In genomic region chr22:35582861-35583670, GRCh38 we compare ENCODE assay signal across 8 cellular contexts. TPM values are rescaled to one million over a fixed set of nuclear protein-coding genes. Genes with fewer than 3 reads are reported as not detected.
DNase-seq lines count a peak whose midpoint lies in the region; ATAC-seq and TF ChIP-seq lines count a peak whose summit lies in the region.

No MANE protein-coding gene starts in this region.

- no peak for ATAC-seq in GM21447 (IDR thresholded peaks at IDR 0.05; ENCODE audit: unreplicated experiment)

- H3K9me3 Mint-ChIP-seq in H9: no peaks in the 10 kb centered on the region

- no peak overlapping the region for H3K23ac ChIP-seq in H9 (ENCODE audit: insufficient read length, low read depth, low read length)

- no peak overlapping the region; a peak in 2 of 5 replicates for H3K4me3 Mint-ChIP-seq in H9

- H3K27ac ChIP-seq in H9 (ENCODE audit: insufficient read length, low read depth, low read length): no peak overlapping the region

- no peak overlapping the region for H2BK12ac ChIP-seq in H9 (ENCODE audit: insufficient read length, low read depth, low read length)

- no peak overlapping the region for H2AFZ ChIP-seq in H9 (ENCODE audit: low read length)

- DNase-seq in AML-193 (lab: John Stamatoyannopoulos, UW) (peak; percentile 37 to 42), H9 (peak; percentile 73), NCI-H82 treated with DMSO at 0.1 percent for 48 hours (lab: John Stamatoyannopoulos, UW; ENCODE audit: unreplicated experiment) (peak; percentile 19), epidermal melanocyte (ENCODE audit: insufficient read length, low spot score) (peak; percentile 92), middle frontal gyrus (ENCODE audit: extremely low spot score, low spot score) (peak; percentile 29)
- peak in 2 of 3 experiments; percentile 27 to 36 for DNase-seq in activated CD8-positive, alpha-beta memory T cell treated with anti-CD3 and anti-CD28 coated beads for 48 hours (ENCODE audit: low read depth in 2 of 3, low spot score in 2 of 3)
- peak; percentile 3 for DNase-seq in stimulated activated CD8-positive, alpha-beta memory T cell treated with anti-CD3 and anti-CD28 coated beads, Interleukin-7, amount 100 ng/mL, for 24 hours (ENCODE audit: low read depth)

- H3T11ph ChIP-seq in H9 (ENCODE audit: low read length): no peak overlapping the region

- H3K27me3 ChIP-seq in H9 (ENCODE audit: insufficient read depth, low read length): no peaks in the 10 kb centered on the region

- H4K5ac ChIP-seq in H9 (ENCODE audit: insufficient read length, low read depth, low read length): no peak overlapping the region

- no peak overlapping the region for H4K8ac ChIP-seq in H9 (replicated peaks; ENCODE audit: insufficient read length, low read depth, low read length)

- H2BK120ac ChIP-seq in H9 (ENCODE audit: low read depth, low read length, poor library complexity, severe bottlenecking): no peak overlapping the region

- no peak overlapping the region for H2BK20ac ChIP-seq in H9 (ENCODE audit: low read depth, low read length, poor library complexity, severe bottlenecking)

- no peak overlapping the region for H3K18ac ChIP-seq in H9 (ENCODE audit: insufficient read length, low read depth, low read length)

- no peak overlapping the region for H2AK5ac ChIP-seq in H9 (ENCODE audit: insufficient read length, low read length)

- no peaks in the 10 kb centered on the region for H3K9me3 ChIP-seq in H9 (ENCODE audit: control insufficient read depth, low read depth, low read length)

- H3K4me1 ChIP-seq in H9 (ENCODE audit: insufficient read depth, low read length): no peaks in the 10 kb centered on the region

- H4K20me1 ChIP-seq in H9 (ENCODE audit: control insufficient read depth, insufficient read depth, insufficient read length): no peaks in the 10 kb centered on the region

- no peak overlapping the region for H3K27ac Mint-ChIP-seq in H9

- no peaks in the 10 kb centered on the region for H3K79me1 ChIP-seq in H9 (ENCODE audit: insufficient read depth, low read depth, low read length, poor library complexity, severe bottlenecking)

- no peak overlapping the region for H2BK15ac ChIP-seq in H9 (ENCODE audit: low read depth, low read length)

- H3K23me2 ChIP-seq in H9 (ENCODE audit: insufficient read length, low read depth, low read length, poor library complexity, severe bottlenecking): no peaks in the 10 kb centered on the region

- H3K4ac ChIP-seq in H9 (ENCODE audit: low read depth, low read length): no peak overlapping the region

- H3K56ac ChIP-seq in H9 (ENCODE audit: insufficient read length, low read depth, low read length): no peak overlapping the region

- H3K4me1 Mint-ChIP-seq in H9: peaks cover 6 to 7% of the 10 kb centered on the region in 2 experiments

- H3K14ac ChIP-seq in H9 (ENCODE audit: insufficient read depth, low read length): no peak overlapping the region

- no peak overlapping the region for H4K91ac ChIP-seq in H9 (ENCODE audit: insufficient read length, low read depth, low read length)

- H3K36me3 Mint-ChIP-seq in H9 (ENCODE audit: insufficient read depth in 1 of 3, low read depth in 3 of 3): no peaks in the 10 kb centered on the region

- TF ChIP-seq CTCF in H9 (conservative IDR thresholded peaks at IDR 0.05): peak; percentile 99

- H2BK5ac ChIP-seq in H9 (ENCODE audit: insufficient read length, low read length): no peak overlapping the region

- WGBS in H9 (ENCODE audit: extremely low coverage, insufficient read length, low lambda C conversion rate): no CpG with 5 or more reads among the region's 13 CpGs

- H3K4me2 ChIP-seq in H9 (ENCODE audit: insufficient read depth, insufficient read length, low read length): no peak overlapping the region

- H3K27me3 Mint-ChIP-seq in H9 (ENCODE audit: low read depth): peaks cover 5% of the 10 kb centered on the region

- H3K9ac ChIP-seq in H9 (ENCODE audit: extremely low read depth, insufficient read length, low read length): no peak overlapping the region

- H3K79me2 ChIP-seq in H9 (ENCODE audit: insufficient read depth, low read length): no peaks in the 10 kb centered on the region

RNA-seq across cellular contexts. Expression of gene MB, which starts 34.1 kb away (rescaled TPM):
- total RNA-seq in H9 (2021): 0.29 and 0.55 TPM in 2 replicates

RNA-seq across cellular contexts. Expression of gene RASD2, which starts 42.4 kb away (rescaled TPM):
- total RNA-seq in H9 (2021): 0.42 and 0.53 TPM in 2 replicates

Comparison
In these comparisons a context has a peak if more than half of its experiments do, and no peak if none do; other contexts are left out.
1. DNase-seq: peak in every context shown above with its lines; median percentile 92 in epidermal melanocyte; 73 in H9; 40 in AML-193; 32 in activated CD8-positive, alpha-beta memory T cell treated with anti-CD3 and anti-CD28 coated beads for 48 hours; 29 in middle frontal gyrus; 19 in NCI-H82 treated with DMSO at 0.1 percent for 48 hours; 3 in stimulated activated CD8-positive, alpha-beta memory T cell treated with anti-CD3 and anti-CD28 coated beads, Interleukin-7, amount 100 ng/mL, for 24 hours.